Comparison of ENCODE assay signal across 9 cellular contexts in genomic region chr6:168968228-168968627, GRCh38.
DNase-seq lines count a peak whose midpoint lies in the region; TF ChIP-seq lines count a peak whose summit lies in the region.
"Had no signal": no experiment of that assay in that cellular context is flagged by ENCODE, and none has a peak within 500 bp of the region (broad histone marks: within the 10 kb centered on the region; RNA-seq: fewer than 3 reads in every experiment).

No MANE protein-coding gene starts in this region.

- POLR2A ChIA-PET in activated CD4-positive, alpha-beta memory T cell treated with anti-CD3 and anti-CD28 coated beads for 36 hours (lab: Charles Lee): no interaction called here
- POLR2A ChIA-PET in activated CD4-positive, alpha-beta memory T cell treated with anti-CD3 and anti-CD28 coated beads, Interleukin-2, amount 10 ng/mL, durations not matched to agents 7 days and 5 days (lab: Charles Lee): interaction anchor here (0.6 kb wide), 1 partner anchor 13 kb away, joined by 3 read pairs; no protein-coding TSS in a partner anchor

- no peak for TF ChIP-seq CTCF in epithelial cell of esophagus (IDR thresholded peaks at IDR 0.05; ENCODE audit: insufficient read depth, low read depth, low read length, missing control alignments)

- H3K4me3 ChIP-seq in epithelial cell of esophagus (ENCODE audit: low read length): no peak overlapping the region

- H3K4me1 Mint-ChIP-seq in activated CD4-positive, alpha-beta memory T cell treated with anti-CD3 and anti-CD28 coated beads for 36 hours (ENCODE audit: low read depth): no peaks in the 10 kb centered on the region
- no peaks in the 10 kb centered on the region for H3K4me1 Mint-ChIP-seq in activated CD4-positive, alpha-beta memory T cell treated with anti-CD3 and anti-CD28 coated beads, Interleukin-2, amount 10 ng/mL, durations not matched to agents 7 days and 5 days
- H3K4me1 Mint-ChIP-seq: neural crest cell had no signal

- CTCF ChIA-PET in activated CD4-positive, alpha-beta memory T cell treated with anti-CD3 and anti-CD28 coated beads for 36 hours (lab: Charles Lee): no interaction called here
- CTCF ChIA-PET in activated CD4-positive, alpha-beta memory T cell treated with anti-CD3 and anti-CD28 coated beads, Interleukin-2, amount 10 ng/mL, durations not matched to agents 7 days and 5 days (lab: Charles Lee): no interaction called here

- no peak overlapping the region for H3K4me3 Mint-ChIP-seq in activated CD4-positive, alpha-beta memory T cell treated with anti-CD3 and anti-CD28 coated beads for 36 hours
- no peak overlapping the region for H3K4me3 Mint-ChIP-seq in activated CD4-positive, alpha-beta memory T cell treated with anti-CD3 and anti-CD28 coated beads, Interleukin-2, amount 10 ng/mL, durations not matched to agents 7 days and 5 days
- H3K4me3 Mint-ChIP-seq: neural crest cell had no signal

- DNase-seq in activated CD4-positive, alpha-beta memory T cell treated with anti-CD3 and anti-CD28 coated beads for 36 hours: peak; percentile 16
- no peak for DNase-seq in activated CD4-positive, alpha-beta memory T cell treated with anti-CD3 and anti-CD28 coated beads, Interleukin-2, amount 10 ng/mL, durations not matched to agents 7 days and 5 days
- DNase-seq in NCI-H748 treated with DMSO at 0.1 percent for 48 hours (lab: John Stamatoyannopoulos, UW) (peak; percentile 75), epithelial cell of esophagus (ENCODE audit: low read depth) (peak; percentile 1), retina (peak; percentile 85), NCI-H146 (lab: John Stamatoyannopoulos, UW) (no peak), D341Med (ENCODE audit: low spot score) (no peak), Kasumi-1 (lab: John Stamatoyannopoulos, UW) (no peak)

- H3K27me3 Mint-ChIP-seq in activated CD4-positive, alpha-beta memory T cell treated with anti-CD3 and anti-CD28 coated beads for 36 hours: peaks cover 15% of the 10 kb centered on the region
- peaks cover 9% of the 10 kb centered on the region for H3K27me3 Mint-ChIP-seq in activated CD4-positive, alpha-beta memory T cell treated with anti-CD3 and anti-CD28 coated beads, Interleukin-2, amount 10 ng/mL, durations not matched to agents 7 days and 5 days

- no peak overlapping the region for H3K27ac Mint-ChIP-seq in activated CD4-positive, alpha-beta memory T cell treated with anti-CD3 and anti-CD28 coated beads for 36 hours
- H3K27ac Mint-ChIP-seq in activated CD4-positive, alpha-beta memory T cell treated with anti-CD3 and anti-CD28 coated beads, Interleukin-2, amount 10 ng/mL, durations not matched to agents 7 days and 5 days: no peak overlapping the region

- no peaks in the 10 kb centered on the region for H3K9me3 Mint-ChIP-seq in activated CD4-positive, alpha-beta memory T cell treated with anti-CD3 and anti-CD28 coated beads for 36 hours
- no peaks in the 10 kb centered on the region for H3K9me3 Mint-ChIP-seq in activated CD4-positive, alpha-beta memory T cell treated with anti-CD3 and anti-CD28 coated beads, Interleukin-2, amount 10 ng/mL, durations not matched to agents 7 days and 5 days

- no peaks in the 10 kb centered on the region for H3K36me3 Mint-ChIP-seq in activated CD4-positive, alpha-beta memory T cell treated with anti-CD3 and anti-CD28 coated beads for 36 hours
- H3K36me3 Mint-ChIP-seq in activated CD4-positive, alpha-beta memory T cell treated with anti-CD3 and anti-CD28 coated beads, Interleukin-2, amount 10 ng/mL, durations not matched to agents 7 days and 5 days (ENCODE audit: low read depth): no peaks in the 10 kb centered on the region

- intact Hi-C loops in activated CD4-positive, alpha-beta memory T cell treated with anti-CD3 and anti-CD28 coated beads for 36 hours (cut with micrococcal nuclease): no loop called here

Comparison
In these comparisons a context has a peak if more than half of its experiments do, and no peak if none do; other contexts are left out.
1. DNase-seq: peak in activated CD4-positive, alpha-beta memory T cell treated with anti-CD3 and anti-CD28 coated beads for 36 hours (single experiment), NCI-H748 treated with DMSO at 0.1 percent for 48 hours (single experiment), epithelial cell of esophagus (single experiment) and retina (single experiment); none in activated CD4-positive, alpha-beta memory T cell treated with anti-CD3 and anti-CD28 coated beads, Interleukin-2, amount 10 ng/mL, durations not matched to agents 7 days and 5 days (single experiment), NCI-H146 (single experiment), D341Med (single experiment) and Kasumi-1 (0 of 2).